In genomic region chr4:2186865-2187172, GRCh38 we compare ENCODE assay signal across 18 cellular contexts.
"Had no signal": no experiment of that assay in that cellular context is flagged by ENCODE, and none has a peak within 500 bp of the region (broad histone marks: within the 10 kb centered on the region; RNA-seq: fewer than 3 reads in every experiment).

No MANE protein-coding gene starts in this region.

- H3K27me3 ChIP-seq: MG63 had no signal

- DNase-seq: Karpas-422, Kasumi-1, MG63, MV-4-11, NCI-H1092, NCI-H1417 treated with DMSO at 0.1 percent for 48 hours, NCI-H1436, NCI-H1436 treated with DMSO at 0.1 percent for 48 hours, NCI-H1694 treated with DMSO at 0.1 percent for 48 hours, NCI-H187, NCI-H187 treated with DMSO at 0.1 percent for 48 hours, NCI-H1930, NCI-H2029, NCI-H2029 treated with DMSO at 0.1 percent for 48 hours, NCI-H2081 treated with DMSO at 0.1 percent for 48 hours, NCI-H2227 treated with DMSO at 0.1 percent for 48 hours, NCI-H446 treated with DMSO at 0.1 percent for 48 hours, NCI-H510A had no signal

- H3K36me3 ChIP-seq: MG63 had no signal

- H3K9me3 ChIP-seq: MG63 had no signal

- H3K4me3 ChIP-seq: MG63 had no signal
